In the genomic region with DNA sequence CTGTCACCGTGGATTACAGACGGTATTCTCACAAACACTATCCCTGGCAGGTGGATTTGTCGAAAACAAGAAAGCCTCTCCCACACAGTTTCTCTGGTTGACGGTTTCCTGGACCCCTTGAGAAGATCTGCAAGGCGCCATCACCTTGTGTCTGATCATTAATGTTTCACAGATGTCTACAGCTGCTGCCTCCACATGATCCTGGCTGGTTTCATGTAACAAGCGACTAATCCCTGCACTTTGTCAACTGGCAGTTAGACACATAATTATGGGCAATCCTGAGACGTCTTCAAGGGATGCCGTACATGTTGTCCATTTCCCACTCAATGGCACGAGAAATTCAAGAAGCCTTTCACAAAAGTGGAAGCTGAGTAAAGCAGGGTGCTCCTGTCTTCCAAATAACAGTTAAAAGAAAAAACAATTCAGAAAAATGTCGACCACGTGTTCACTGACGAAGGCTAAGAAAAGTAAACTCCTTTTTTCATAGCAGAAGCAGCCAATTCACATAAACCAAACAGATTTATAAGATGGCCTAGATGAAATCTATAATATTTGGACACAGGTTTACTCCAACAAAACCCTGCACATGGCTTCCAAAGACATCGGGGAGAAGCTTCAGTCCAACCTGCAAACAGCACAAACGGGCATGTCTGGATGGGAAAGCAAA, we compare ENCODE assay signal across 11 cellular contexts. TPM values are rescaled to one million over a fixed set of nuclear protein-coding genes. Genes with fewer than 3 reads are reported as not detected.
DNase-seq lines count a peak whose midpoint lies in the region; ATAC-seq and TF ChIP-seq lines count a peak whose summit lies in the region.
"Had no signal": no experiment of that assay in that cellular context is flagged by ENCODE, and none has a peak within 500 bp of the region (broad histone marks: within the 10 kb centered on the region; RNA-seq: fewer than 3 reads in every experiment).

No MANE protein-coding gene starts in this region.

- in situ Hi-C loops in GM23248 (cut with MboI) = no loop called here

- no peaks in the 10 kb centered on the region for H3K27me3 ChIP-seq in GM23248 (replicated peaks; ENCODE audit: insufficient read depth)
- H3K27me3 ChIP-seq in esophagus squamous epithelium = no peaks in the 10 kb centered on the region

- H3K4me1 ChIP-seq in GM23248 (ENCODE audit: insufficient read depth) = peaks cover 85% of the 10 kb centered on the region
- H3K4me1 ChIP-seq in esophagus squamous epithelium = peaks cover 70 to 100% (median 83%) of the 10 kb centered on the region in 3 donors

- intact Hi-C loops in esophagus squamous epithelium (cut with DNase I) = no loop called here
- intact Hi-C loops in posterior cingulate gyrus (cut with DNase I) = no loop called here

- H2AFZ ChIP-seq in GM23248 = no peak overlapping the region

- no peak for ATAC-seq in GM18858 (IDR thresholded peaks at IDR 0.05; ENCODE audit: unreplicated experiment)

- peaks cover 99% of the 10 kb centered on the region for H3K79me2 ChIP-seq in GM23248 (ENCODE audit: insufficient read depth)

- peaks cover 83% of the 10 kb centered on the region for H3F3A ChIP-seq in GM23248 (ENCODE audit: insufficient read depth)

- H3K36me3 ChIP-seq in GM23248 (ENCODE audit: low read depth) = peaks cover 4% of the 10 kb centered on the region; the same call in 1 of the 2 replicates
- H3K36me3 ChIP-seq in esophagus squamous epithelium = no peaks in the 10 kb centered on the region

- no peaks in the 10 kb centered on the region for H4K20me1 ChIP-seq in GM23248 (ENCODE audit: insufficient read depth)

- TF ChIP-seq POLR2A in esophagus squamous epithelium (IDR thresholded peaks at IDR 0.05) = no peak

- H3K9ac ChIP-seq in GM23248 = peak overlapping the region; percentile 42

- H3K4me3 ChIP-seq in GM23248 (no peak overlapping the region), esophagus squamous epithelium (no peak overlapping the region), skin epidermis (no peak overlapping the region)

- no peak for TF ChIP-seq CTCF in esophagus squamous epithelium (IDR thresholded peaks at IDR 0.05)

- no peaks in the 10 kb centered on the region for H3K9me2 ChIP-seq in GM23248 (ENCODE audit: insufficient read depth)

- H3K4me2 ChIP-seq in GM23248 (ENCODE audit: unreplicated experiment) = peak overlapping the region; percentile 16

- DNase-seq in GM23248 (peak; percentile 51), NCI-H82 (lab: John Stamatoyannopoulos, UW) (peak; percentile 92), esophagus squamous epithelium (lab: John Stamatoyannopoulos, UW) (no peak), RPMI8226 (no peak), NCI-H187 (lab: John Stamatoyannopoulos, UW) (no peak), posterior cingulate gyrus (no peak)
- DNase-seq: effector memory CD4-positive, alpha-beta T cell; MM.1S had no signal

- WGBS in GM23248 (ENCODE audit: low coverage in 1 of 2, low lambda C conversion rate in 2 of 2, missing lambda C conversion rate in 2 of 2), 2 experiments = 33 to 35% methylated on average over 14 of the region's 14 CpGs
- WGBS in esophagus squamous epithelium, 2 donors = 51 to 59% methylated on average over 14 of the region's 14 CpGs

- H3K27ac ChIP-seq in GM23248 (peak overlapping the region; percentile 90), esophagus squamous epithelium (peak overlapping the region; percentile 17 to 92 (median 90)), skin epidermis (peak overlapping the region in 13 of 21 experiments; percentile 18 to 90 (median 41))
- H3K27ac ChIP-seq: RWPE1 had no signal

- H3K9me3 ChIP-seq in GM23248 (ENCODE audit: low read depth) (no peaks in the 10 kb centered on the region), esophagus squamous epithelium (no peaks in the 10 kb centered on the region)

RNA-seq across cellular contexts. Expression of a gene that starts 52.3 kb away (rescaled TPM):
- 188 and 229 TPM in 2 replicates for total RNA-seq in GM23248 (2014; rRNA removed; shearing (Covaris generic))
- 494 and 506 TPM in 2 replicates for polyA plus RNA-seq in GM23248 (2016; fragmentation: Nextera tagmentation; extraction: Ambion mirVana)
- 100 to 1,000 TPM in 3 of 4 donors, 10 to 100 TPM in 1; 89.4 to 146 (median 126) TPM for total RNA-seq in esophagus squamous epithelium

Comparison
In these comparisons a context has a peak if more than half of its experiments do, and no peak if none do; other contexts are left out.
1. DNase-seq: peak in GM23248 (single experiment) and NCI-H82 (single experiment); none in esophagus squamous epithelium (single experiment), RPMI8226 (single experiment), NCI-H187 (0 of 2) and posterior cingulate gyrus (0 of 10).
2. Peak in every context shown above with its lines, with median percentiles within 50 percentile points of each other: H3K27ac ChIP-seq.